In the genomic region with DNA sequence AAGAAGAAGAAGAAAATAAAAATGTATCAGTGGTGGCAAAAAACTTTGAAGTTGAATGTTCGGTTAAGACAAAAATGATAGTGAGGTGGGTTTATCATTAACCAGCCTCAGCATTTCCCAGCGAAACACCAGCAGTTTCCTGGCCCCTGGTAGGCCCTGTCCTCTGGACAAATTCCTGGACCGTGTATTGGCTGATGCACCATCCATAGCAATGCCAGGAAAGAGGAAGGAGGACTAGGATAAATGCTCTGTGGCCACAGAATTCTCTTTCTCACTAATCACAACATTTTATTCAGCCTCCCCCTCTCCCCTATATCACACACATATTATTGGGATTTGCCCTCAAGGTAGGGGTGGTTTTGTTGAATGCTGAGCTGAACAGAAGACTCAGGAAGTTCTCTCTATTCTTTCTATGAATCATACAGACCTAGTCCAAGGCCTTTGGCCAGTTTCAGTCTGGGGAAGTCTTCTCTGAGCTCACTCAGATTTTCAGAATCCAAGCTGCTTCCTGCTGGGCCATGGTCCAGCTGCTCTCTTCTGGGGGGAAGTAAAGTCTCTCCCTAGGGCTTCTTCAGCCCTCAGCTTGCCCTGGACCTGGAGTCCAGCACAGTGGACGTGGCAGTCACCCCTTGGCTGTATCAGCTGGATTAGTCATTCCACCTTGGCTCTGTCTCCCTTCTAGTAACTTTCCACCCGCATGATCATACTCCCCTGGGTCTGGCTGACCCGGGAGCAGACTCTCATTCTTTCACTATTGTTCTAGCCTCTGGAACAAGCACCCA, we compare ENCODE assay signal across 9 cellular contexts. TPM values are rescaled to one million over a fixed set of nuclear protein-coding genes. Genes with fewer than 3 reads are reported as not detected.
DNase-seq lines count a peak whose midpoint lies in the region; TF ChIP-seq lines count a peak whose summit lies in the region.
"Had no signal": no experiment of that assay in that cellular context is flagged by ENCODE, and none has a peak within 500 bp of the region (broad histone marks: within the 10 kb centered on the region; RNA-seq: fewer than 3 reads in every experiment).

No MANE protein-coding gene starts in this region.

- peak overlapping the region; percentile 64 for H3K4me2 ChIP-seq in osteoblast (ENCODE audit: insufficient read depth, low read length)

- H3K79me2 ChIP-seq in osteoblast (ENCODE audit: insufficient read depth, low read length): no peaks in the 10 kb centered on the region

- no peaks in the 10 kb centered on the region for H3K27me3 ChIP-seq in osteoblast (ENCODE audit: insufficient read depth, low read length)

- TF ChIP-seq CTCF in fibroblast of the aortic adventitia (IDR thresholded peaks at IDR 0.05; ENCODE audit: insufficient read depth, low read length) (no peak), osteoblast (IDR thresholded peaks at IDR 0.05; ENCODE audit: extremely low read depth, low read depth, low read length) (no peak)

- DNase-seq in AG20443 (ENCODE audit: low spot score) (peak; percentile 89), RPMI7951 (ENCODE audit: low read depth) (peak; percentile 100), fibroblast of the aortic adventitia (ENCODE audit: low read depth) (peak; percentile 100), osteoblast (ENCODE audit: insufficient read length, low spot score, missing footprints) (peak; percentile 97), activated gamma-delta T cell (lab: John Stamatoyannopoulos, UW) (no peak), activated gamma-delta T cell treated with Interleukin-2 at 50 U/mL for 16 hours (no peak), GM19240 (ENCODE audit: insufficient read length, low spot score) (no peak), NK-92 (lab: John Stamatoyannopoulos, UW; ENCODE audit: unreplicated experiment) (no peak)
- DNase-seq: stimulated activated CD4-positive, alpha-beta T cell treated with anti-CD3 and anti-CD28 coated beads, Interleukin-12 subunit alpha, Interleukin-12 subunit beta, amount 100 ng/mL, for 4 hours had no signal

- peaks cover 39% of the 10 kb centered on the region for H3K4me1 ChIP-seq in osteoblast (ENCODE audit: insufficient read depth, low read length)

- peak overlapping the region; percentile 92 for H3K27ac ChIP-seq in osteoblast (ENCODE audit: low read depth, low read length)

- H3K36me3 ChIP-seq in osteoblast (ENCODE audit: insufficient read depth, low read length): no peaks in the 10 kb centered on the region

- H4K20me1 ChIP-seq in osteoblast (ENCODE audit: insufficient read depth, low read length): no peaks in the 10 kb centered on the region

- H3K4me3 ChIP-seq in fibroblast of the aortic adventitia (ENCODE audit: low read depth, low read length) (no peak overlapping the region), osteoblast (ENCODE audit: insufficient read depth, low read length) (peak overlapping the region; percentile 14)

- no peaks in the 10 kb centered on the region for H3K9me3 ChIP-seq in osteoblast (ENCODE audit: low read depth, low read length)

- peak overlapping the region; percentile 70 for H2AFZ ChIP-seq in osteoblast (ENCODE audit: low read length)

RNA-seq across cellular contexts. Expression of gene SLC28A1, which starts 27.6 kb away (rescaled TPM):
- total RNA-seq in RPMI7951 (2014; rRNA removed; shearing (Covaris generic)): not detected in 2 replicates
- total RNA-seq in fibroblast of the aortic adventitia (ENCODE audit: low replicate concordance) (not detected in 2 replicates), osteoblast (not detected in 2 replicates)

Comparison
In these comparisons a context has a peak if more than half of its experiments do, and no peak if none do; other contexts are left out.
1. DNase-seq: peak in AG20443 (single experiment), RPMI7951 (single experiment), fibroblast of the aortic adventitia (single experiment) and osteoblast (single experiment); none in activated gamma-delta T cell (single experiment), activated gamma-delta T cell treated with Interleukin-2 at 50 U/mL for 16 hours (single experiment), GM19240 (single experiment) and NK-92 (single experiment).